Comparison of ENCODE assay signal across 11 cellular contexts in the genomic region with DNA sequence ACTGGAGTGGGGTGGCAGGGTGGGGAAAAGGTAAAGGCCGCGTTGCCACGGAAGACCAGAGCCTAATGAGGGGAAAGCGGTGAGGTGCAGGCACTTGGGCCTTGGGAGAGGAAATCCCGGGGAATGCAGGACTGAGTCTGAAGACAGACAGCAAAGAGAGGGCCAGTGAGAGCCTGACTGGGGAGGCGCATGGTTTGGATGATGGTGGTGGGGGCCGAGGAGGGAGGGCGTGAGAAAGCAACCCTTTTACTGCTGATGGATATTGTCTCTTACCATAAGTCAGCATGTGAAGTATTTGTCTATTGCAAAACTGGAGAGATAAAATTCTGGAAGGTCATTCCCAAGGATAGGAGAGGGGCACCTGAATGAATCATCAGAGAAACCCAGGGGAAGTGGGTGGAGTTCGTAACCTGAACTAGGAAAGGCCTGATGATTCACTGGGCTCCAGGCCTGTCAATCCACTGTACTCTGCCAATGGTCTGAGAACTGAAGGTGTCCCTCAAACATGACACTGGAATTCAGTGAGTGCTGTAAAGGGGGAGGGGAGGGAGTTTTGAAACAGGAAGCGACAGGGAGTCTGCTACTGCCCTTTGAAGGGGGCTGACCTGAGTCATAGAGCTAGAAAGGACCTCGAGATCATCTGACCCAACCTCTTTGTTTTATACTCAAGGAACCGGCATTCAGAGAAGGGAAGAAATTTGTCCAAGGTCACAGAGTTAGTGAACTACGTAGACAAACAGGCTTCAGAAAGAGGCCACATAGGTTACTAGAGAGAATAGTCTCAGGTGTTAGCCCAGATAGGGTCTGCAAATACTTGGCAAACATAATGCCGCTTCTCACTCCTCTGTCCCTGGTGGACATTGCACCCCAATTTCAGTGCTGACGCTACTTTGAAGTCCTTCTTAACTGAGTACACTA. TPM values are rescaled to one million over a fixed set of nuclear protein-coding genes. Genes with fewer than 3 reads are reported as not detected.
DNase-seq lines count a peak whose midpoint lies in the region; TF ChIP-seq lines count a peak whose summit lies in the region.
"Had no signal": no experiment of that assay in that cellular context is flagged by ENCODE, and none has a peak within 500 bp of the region (broad histone marks: within the 10 kb centered on the region; RNA-seq: fewer than 3 reads in every experiment).

No MANE protein-coding gene starts in this region.

- WGBS in neuronal stem cell (ENCODE audit: extremely low coverage in 2 of 2, insufficient read length in 2 of 2, insufficient replicate concordance in 1 of 2), 2 donors: no CpG with 5 or more reads among the region's 15 CpGs

- H3K36me3 ChIP-seq in ES-I3 (ENCODE audit: insufficient read depth, low read length): no peaks in the 10 kb centered on the region
- H3K36me3 ChIP-seq in NT2/D1 (ENCODE audit: insufficient read depth, insufficient read length, low read length): no peaks in the 10 kb centered on the region
- no peaks in the 10 kb centered on the region for H3K36me3 ChIP-seq in neuronal stem cell (replicated peaks in 1 of 2; ENCODE audit: control insufficient read depth in 2 of 2, insufficient read depth in 2 of 2, low read length in 2 of 2)
- H3K36me3 ChIP-seq in CD8-positive, alpha-beta memory T cell (ENCODE audit: insufficient read depth, low read length): no peaks in the 10 kb centered on the region

- no peak overlapping the region for H4K91ac ChIP-seq in neuronal stem cell (ENCODE audit: low read depth, low read length, poor library complexity)

- H3K4me3 ChIP-seq in NT2/D1 (ENCODE audit: insufficient read length, low read depth) (peak overlapping the region; percentile 6), fibroblast of villous mesenchyme (ENCODE audit: low read depth, low read length) (no peak overlapping the region), neuronal stem cell (ENCODE audit: low read length in 2 of 2) (no peak overlapping the region)
- no peak overlapping the region for H3K4me3 ChIP-seq in CD8-positive, alpha-beta memory T cell (ENCODE audit: low read length)

- H2AK5ac ChIP-seq in neuronal stem cell (ENCODE audit: low read depth, low read length): no peak overlapping the region

- H3K18ac ChIP-seq in neuronal stem cell (ENCODE audit: low read length): no peak overlapping the region

- H3K4me1 ChIP-seq in ES-I3 (ENCODE audit: insufficient read depth, low read length): peaks cover 25% of the 10 kb centered on the region
- no peaks in the 10 kb centered on the region for H3K4me1 ChIP-seq in NT2/D1 (ENCODE audit: insufficient read depth, insufficient read length)
- H3K4me1 ChIP-seq in neuronal stem cell (ENCODE audit: control insufficient read depth in 2 of 2, insufficient read depth in 1 of 2, low read depth in 1 of 2, low read length in 2 of 2): peaks cover 3 to 8% of the 10 kb centered on the region in 2 donors
- no peaks in the 10 kb centered on the region for H3K4me1 ChIP-seq in CD8-positive, alpha-beta memory T cell (ENCODE audit: insufficient read depth, low read length)

- H3K4me3 Mint-ChIP-seq in CD8-positive, alpha-beta memory T cell: no peak overlapping the region

- H3K14ac ChIP-seq in neuronal stem cell (ENCODE audit: low read length): no peak overlapping the region

- peak overlapping the region; percentile 50 for H3K9ac ChIP-seq in ES-I3 (ENCODE audit: low read depth, low read length)
- peak overlapping the region; percentile 26 for H3K9ac ChIP-seq in NT2/D1 (ENCODE audit: insufficient read length, low read depth)
- H3K9ac ChIP-seq in neuronal stem cell (ENCODE audit: low read depth, low read length, poor library complexity): no peak overlapping the region

- no peak overlapping the region for H2BK5ac ChIP-seq in neuronal stem cell (ENCODE audit: low read length)

- H3K9me3 Mint-ChIP-seq in CD8-positive, alpha-beta memory T cell: no peaks in the 10 kb centered on the region

- no peaks in the 10 kb centered on the region for H3K79me1 ChIP-seq in neuronal stem cell (ENCODE audit: low read depth, low read length)

- DNase-seq in NT2/D1 (ENCODE audit: low read depth, low spot score): peak; percentile 78
- DNase-seq in fibroblast of villous mesenchyme (ENCODE audit: low read depth): peak; percentile 8
- DNase-seq in neuronal stem cell (ENCODE audit: low spot score): peak; percentile 31
- DNase-seq in HuH-7.5 (ENCODE audit: low spot score): no peak
- DNase-seq in superior temporal gyrus (ENCODE audit: extremely low spot score): no peak
- DNase-seq in CD8-positive, alpha-beta memory T cell: no peak
- no peak for DNase-seq in stimulated activated CD4-positive, alpha-beta T cell treated with anti-CD3 and anti-CD28 coated beads, Interleukin-12 subunit alpha, Interleukin-12 subunit beta, amount 100 ng/mL, for 4 hours
- DNase-seq: DMS 273 treated with DMSO at 0.1 percent for 48 hours; effector CD4-positive, alpha-beta T cell; NCI-H1436 treated with DMSO at 0.1 percent for 48 hours had no signal

- no peak overlapping the region for H3K27ac Mint-ChIP-seq in CD8-positive, alpha-beta memory T cell

- H3K9me3 ChIP-seq in ES-I3 (ENCODE audit: control insufficient read depth, insufficient read depth, low read length) (no peaks in the 10 kb centered on the region), NT2/D1 (ENCODE audit: insufficient read depth, low read length) (no peaks in the 10 kb centered on the region), neuronal stem cell (replicated peaks in 1 of 2; ENCODE audit: control insufficient read depth in 2 of 2, insufficient read depth in 1 of 2, low read depth in 1 of 2, low read length in 2 of 2) (no peaks in the 10 kb centered on the region)
- no peaks in the 10 kb centered on the region for H3K9me3 ChIP-seq in CD8-positive, alpha-beta memory T cell (ENCODE audit: low read length)

- no peak overlapping the region for H2BK15ac ChIP-seq in neuronal stem cell (ENCODE audit: low read length)

- H2BK120ac ChIP-seq in neuronal stem cell (ENCODE audit: low read depth, low read length): no peak overlapping the region

- no peak overlapping the region for H2BK12ac ChIP-seq in neuronal stem cell (ENCODE audit: low read length)

- H2AFZ ChIP-seq in neuronal stem cell (ENCODE audit: low read length): peak overlapping the region; percentile 23

- H3K27ac ChIP-seq in neuronal stem cell (replicated peaks; ENCODE audit: low read length): no peak overlapping the region
- H3K27ac ChIP-seq in CD8-positive, alpha-beta memory T cell (ENCODE audit: low read depth, low read length): no peak overlapping the region

- H4K8ac ChIP-seq in neuronal stem cell (ENCODE audit: low read depth, low read length): no peak overlapping the region

- no peaks in the 10 kb centered on the region for H3K36me3 Mint-ChIP-seq in CD8-positive, alpha-beta memory T cell

- no peak overlapping the region for H3K4me2 ChIP-seq in neuronal stem cell (ENCODE audit: insufficient read depth, low read length, poor library complexity, severe bottlenecking)

- H3K4me1 Mint-ChIP-seq in CD8-positive, alpha-beta memory T cell: no peaks in the 10 kb centered on the region

- H3K27me3 Mint-ChIP-seq in CD8-positive, alpha-beta memory T cell: peaks cover 0 to 10% of the 10 kb centered on the region in 2 donors

- POLR2A ChIA-PET in CD8-positive, alpha-beta memory T cell (lab: Charles Lee): no interaction called here

- H3K4ac ChIP-seq in neuronal stem cell (ENCODE audit: low read length): no peak overlapping the region

- CTCF ChIA-PET in CD8-positive, alpha-beta memory T cell (lab: Charles Lee): no interaction called here

- H3K27me3 ChIP-seq in NT2/D1 (ENCODE audit: insufficient read depth, insufficient read length) (no peaks in the 10 kb centered on the region), neuronal stem cell (ENCODE audit: control insufficient read depth in 3 of 3, insufficient read depth in 3 of 3, low read depth in 1 of 3, low read length in 3 of 3) (no peaks in the 10 kb centered on the region)
- H3K27me3 ChIP-seq in CD8-positive, alpha-beta memory T cell (ENCODE audit: insufficient read depth, low read length, poor library complexity, severe bottlenecking): no peaks in the 10 kb centered on the region

- no peak overlapping the region for H3K23ac ChIP-seq in neuronal stem cell (ENCODE audit: low read depth, low read length, poor library complexity)

- no peak for TF ChIP-seq CTCF in fibroblast of villous mesenchyme (IDR thresholded peaks at IDR 0.05; ENCODE audit: insufficient read depth, low read depth, low read length)

RNA-seq across cellular contexts. Expression of a gene that starts 52.2 kb away (rescaled TPM):
- not detected in 2 replicates for total RNA-seq in fibroblast of villous mesenchyme
- 4.4 TPM for polyA plus RNA-seq in neuronal stem cell (2013, experiment 1 of 2)
- 4.5 TPM for polyA plus RNA-seq in neuronal stem cell (2013, experiment 2 of 2)
- under 1 TPM; 0.42 to 0.46 TPM for total RNA-seq in CD8-positive, alpha-beta memory T cell
- polyA plus RNA-seq in CD8-positive, alpha-beta memory T cell: not detected

RNA-seq across cellular contexts. Expression of a gene that starts 59.6 kb away (rescaled TPM):
- total RNA-seq in fibroblast of villous mesenchyme: under 0.01 TPM in 1 of 2 replicates, not detected in the other
- 3.7 TPM for polyA plus RNA-seq in neuronal stem cell (2013, experiment 1 of 2)
- 3.4 TPM for polyA plus RNA-seq in neuronal stem cell (2013, experiment 2 of 2)
- total RNA-seq in CD8-positive, alpha-beta memory T cell: under 1 TPM; 0.53 to 0.57 TPM
- 1.1 TPM for polyA plus RNA-seq in CD8-positive, alpha-beta memory T cell

Comparison
In these comparisons a context has a peak if more than half of its experiments do, and no peak if none do; other contexts are left out.
1. DNase-seq: peak in NT2/D1 (single experiment), fibroblast of villous mesenchyme (single experiment) and neuronal stem cell (single experiment); none in HuH-7.5 (single experiment), superior temporal gyrus (single experiment), CD8-positive, alpha-beta memory T cell (0 of 5) and stimulated activated CD4-positive, alpha-beta T cell treated with anti-CD3 and anti-CD28 coated beads, Interleukin-12 subunit alpha, Interleukin-12 subunit beta, amount 100 ng/mL, for 4 hours (single experiment).